In genomic region chr19:57192993-57193392, GRCh38 we compare ENCODE assay signal across 8 cellular contexts. TPM values are rescaled to one million over a fixed set of nuclear protein-coding genes. Genes with fewer than 3 reads are reported as not detected.
DNase-seq lines count a peak whose midpoint lies in the region; ATAC-seq and TF ChIP-seq lines count a peak whose summit lies in the region.
"Had no signal": no experiment of that assay in that cellular context is flagged by ENCODE, and none has a peak within 500 bp of the region (broad histone marks: within the 10 kb centered on the region; RNA-seq: fewer than 3 reads in every experiment).

No MANE protein-coding gene starts in this region.

- no peak for ATAC-seq in SK-N-SH treated with all-trans-retinoic acid at 6 μM for 48 hours

- CTCF ChIA-PET in SK-N-SH (lab: Yijun Ruan, JAX) = no interaction called here

- TF ChIP-seq CTCF in SK-N-SH (IDR thresholded peaks at IDR 0.05) = no peak
- TF ChIP-seq CTCF in dorsolateral prefrontal cortex (IDR thresholded peaks at IDR 0.05 in 54 of 56, conservative IDR thresholded peaks at IDR 0.05 in 2 of 56; ENCODE audit: low read depth in 1 of 56, partially characterized antibody in 56 of 56) = no peak
- TF ChIP-seq CTCF in smooth muscle cell (IDR thresholded peaks at IDR 0.05; ENCODE audit: borderline replicate concordance, insufficient read depth, poor library complexity, severe bottlenecking) = no peak

- H2AFZ ChIP-seq in SK-N-SH (ENCODE audit: low read depth) = no peak overlapping the region
- no peak overlapping the region for H2AFZ ChIP-seq in smooth muscle cell (ENCODE audit: low read depth)

- H3K79me2 ChIP-seq in SK-N-SH (ENCODE audit: insufficient read depth) = peaks cover 50% of the 10 kb centered on the region
- H3K79me2 ChIP-seq in smooth muscle cell (ENCODE audit: low read depth) = peaks cover 43% of the 10 kb centered on the region

- no peak for TF ChIP-seq RAD21 in SK-N-SH (IDR thresholded peaks at IDR 0.05; ENCODE audit: low read length)

- H3K27me3 ChIP-seq in SK-N-SH (ENCODE audit: insufficient read depth) = no peaks in the 10 kb centered on the region
- H3K27me3 ChIP-seq in dorsolateral prefrontal cortex = no peaks in the 10 kb centered on the region
- H3K27me3 ChIP-seq in smooth muscle cell (ENCODE audit: low read depth) = no peaks in the 10 kb centered on the region

- H3K4me1 ChIP-seq in SK-N-SH (ENCODE audit: control insufficient read depth in 1 of 2, insufficient read depth in 2 of 2, low read depth in 1 of 2, low read length in 1 of 2) (peaks cover 0 to 21% of the 10 kb centered on the region in 2 experiments; a peak in 1 of 4 replicates), smooth muscle cell (ENCODE audit: low read depth) (peaks cover 9% of the 10 kb centered on the region)

- H3K36me3 ChIP-seq in SK-N-SH (replicated peaks in 1 of 2; ENCODE audit: control insufficient read depth in 1 of 2, insufficient read depth in 2 of 2, low read length in 1 of 2) = peaks cover 44 to 46% of the 10 kb centered on the region in 2 experiments
- peaks cover 13% of the 10 kb centered on the region for H3K36me3 ChIP-seq in smooth muscle cell (ENCODE audit: low read depth)

- peak overlapping the region; percentile 85; the same call in 1 of the 2 replicates for H3K9ac ChIP-seq in SK-N-SH
- H3K9ac ChIP-seq in smooth muscle cell (ENCODE audit: low read depth) = no peak overlapping the region

- H3K27ac ChIP-seq in SK-N-SH (ENCODE audit: low read depth in 2 of 2, low read length in 1 of 2) = no peak overlapping the region
- no peak overlapping the region for H3K27ac ChIP-seq in dorsolateral prefrontal cortex
- no peak overlapping the region for H3K27ac ChIP-seq in smooth muscle cell (ENCODE audit: low read depth)
- H3K27ac ChIP-seq: 22Rv1 had no signal

- H3K9me3 ChIP-seq in SK-N-SH = 0 out of 2 replicates have a peak, but pooled peaks cover 4% of the 10 kb centered on the region
- no peaks in the 10 kb centered on the region for H3K9me3 ChIP-seq in smooth muscle cell (replicated peaks; ENCODE audit: low read depth)

- peak overlapping the region; percentile 82 to 96; a peak in 3 of 4 replicates for H3K4me3 ChIP-seq in SK-N-SH (ENCODE audit: low read depth in 2 of 2, low read length in 1 of 2)
- peak overlapping the region in 57 of 59 donors; percentile 1 to 100 (median 97) for H3K4me3 ChIP-seq in dorsolateral prefrontal cortex
- H3K4me3 ChIP-seq in smooth muscle cell = peak overlapping the region; percentile 97

- H3K4me2 ChIP-seq in SK-N-SH = peak overlapping the region; percentile 87
- H3K4me2 ChIP-seq in smooth muscle cell = peak overlapping the region; percentile 96

- peaks cover 4% of the 10 kb centered on the region for H3F3A ChIP-seq in SK-N-SH (replicated peaks; ENCODE audit: insufficient read depth)
- no peaks in the 10 kb centered on the region for H3F3A ChIP-seq in smooth muscle cell (ENCODE audit: low read depth)

- H4K20me1 ChIP-seq in SK-N-SH (ENCODE audit: insufficient read depth) (peaks cover 19% of the 10 kb centered on the region), smooth muscle cell (ENCODE audit: low read depth) (peaks cover 22% of the 10 kb centered on the region)

- WGBS in SK-N-SH (ENCODE audit: low lambda C conversion rate) = 89% methylated on average over 5 of the region's 5 CpGs
- WGBS in smooth muscle cell (ENCODE audit: low lambda C conversion rate) = 89% methylated on average over 5 of the region's 5 CpGs

- intact Hi-C loops in dorsolateral prefrontal cortex (cut with DNase I) = loop anchor here in 1 of 2 donors (5.0 to 10.0 kb wide), 2 partner anchors 49 to 92 kb away; partner anchors contain the start of genes ZNF460 and ZNF805

- TF ChIP-seq EP300 in SK-N-SH (IDR thresholded peaks at IDR 0.05; ENCODE audit: borderline replicate concordance in 1 of 2, low read depth in 1 of 2, low read length in 1 of 2) = no peak

- POLR2A ChIA-PET in SK-N-SH (lab: Yijun Ruan, JAX) = no interaction called here

- H3K9me2 ChIP-seq in SK-N-SH = no peaks in the 10 kb centered on the region

- no peak for DNase-seq in SK-N-SH
- no peak for DNase-seq in dorsolateral prefrontal cortex
- DNase-seq in smooth muscle cell (lab: John Stamatoyannopoulos, UW; ENCODE audit: unreplicated experiment) = no peak
- DNase-seq in NCI-H2171 (lab: John Stamatoyannopoulos, UW) = no peak
- no peak for DNase-seq in activated CD4-positive, alpha-beta T cell treated with anti-CD3 and anti-CD28 coated beads, Interleukin-2, amount 50 U/mL, for 1 hour

TF ChIP-seq in SK-N-SH, 30 proteins besides CTCF, POLR2A, EP300 and RAD21:
- no peak for TF ChIP-seq TEAD4 (IDR thresholded peaks at IDR 0.05; ENCODE audit: borderline replicate concordance, insufficient read depth)
- no peak for TF ChIP-seq RXRA (IDR thresholded peaks at IDR 0.05; ENCODE audit: borderline replicate concordance, low read depth)
- TF ChIP-seq MEF2A (IDR thresholded peaks at IDR 0.05; ENCODE audit: borderline replicate concordance, low read depth) = no peak
- TF ChIP-seq FOXM1 (IDR thresholded peaks at IDR 0.05; ENCODE audit: low read depth) = no peak
- no peak for TF ChIP-seq GABPA (IDR thresholded peaks at IDR 0.05; ENCODE audit: low read depth)

TF ChIP-seq in SK-N-SH treated with all-trans-retinoic acid at 6 μM for 48 hours, 23 proteins besides CTCF, POLR2A, EP300 and RAD21:
- TF ChIP-seq CSRNP3 (CRISPR knock-in tag; IDR thresholded peaks at IDR 0.05) (no peak), PPARA (CRISPR knock-in tag; IDR thresholded peaks at IDR 0.05; ENCODE audit: borderline replicate concordance) (no peak), ISL1 (CRISPR knock-in tag; IDR thresholded peaks at IDR 0.05) (no peak), SNAI2 (CRISPR knock-in tag; IDR thresholded peaks at IDR 0.05) (no peak), RARB (CRISPR knock-in tag; IDR thresholded peaks at IDR 0.05) (no peak), ESRRG (CRISPR knock-in tag; IDR thresholded peaks at IDR 0.05) (no peak), PATZ1 (CRISPR knock-in tag; IDR thresholded peaks at IDR 0.05; ENCODE audit: borderline replicate concordance) (no peak)
TF ChIP-seq in SK-N-SH treated with all-trans-retinoic acid at 6 μM for 48 hours: peak in this region for 0.

RNA-seq across cellular contexts. Expression of gene ZNF264, which starts 1.7 kb away (rescaled TPM):
- polyA plus RNA-seq in SK-N-SH (2012; rRNA removed) (8.6 and 8.8 TPM in 2 replicates), smooth muscle cell (3.5 and 6.8 TPM in 2 replicates)
- polyA plus RNA-seq in SK-N-SH (2012; cell fraction: cytosol; rRNA removed) = 4.0 and 5.1 TPM in 2 replicates
- polyA plus RNA-seq in SK-N-SH (2012; cell fraction: nucleus; rRNA removed) = 14.4 and 37.4 TPM in 2 replicates
- total RNA-seq in dorsolateral prefrontal cortex (10 to 100 TPM; 28.2 to 58.6 (median 43.9) TPM), smooth muscle cell (21.6 and 26.0 TPM in 2 replicates)

RNA-seq across cellular contexts. Expression of gene DUXA, which starts 25.7 kb away (rescaled TPM):
- not detected in 2 replicates for polyA plus RNA-seq in SK-N-SH (2012; rRNA removed)
- polyA plus RNA-seq in SK-N-SH (2012; cell fraction: cytosol; rRNA removed) = not detected in 2 replicates
- polyA plus RNA-seq in SK-N-SH (2012; cell fraction: nucleus; rRNA removed) = not detected in 2 replicates
- total RNA-seq in dorsolateral prefrontal cortex = under 1 TPM in 1 of 120 experiments, not detected in 119; 0.69 TPM
- total RNA-seq in smooth muscle cell = not detected in 2 replicates
- polyA plus RNA-seq in smooth muscle cell = not detected in 2 replicates
- total RNA-seq: SK-MEL-5 had no signal

RNA-seq across cellular contexts. Expression of gene AURKC, which starts 37.8 kb away (rescaled TPM):
- 1.2 and 1.5 TPM in 2 replicates for polyA plus RNA-seq in SK-N-SH (2012; rRNA removed)
- polyA plus RNA-seq in SK-N-SH (2012; cell fraction: cytosol; rRNA removed) = 0.85 and 1.2 TPM in 2 replicates
- 1.8 and 3.2 TPM in 2 replicates for polyA plus RNA-seq in SK-N-SH (2012; cell fraction: nucleus; rRNA removed)
- 1 to 10 TPM in 115 of 120 experiments, under 1 TPM in 5; 0.42 to 6.5 (median 2.6) TPM for total RNA-seq in dorsolateral prefrontal cortex
- 1.7 and 2.8 TPM in 2 replicates for total RNA-seq in smooth muscle cell
- polyA plus RNA-seq in smooth muscle cell = 0.27 and 2.2 TPM in 2 replicates
- total RNA-seq: SK-MEL-5 had no signal

RNA-seq across cellular contexts. Expression of gene ZNF805, which starts 47.4 kb away (rescaled TPM):
- polyA plus RNA-seq in SK-N-SH (2012; rRNA removed) (1.5 and 2.5 TPM in 2 replicates), smooth muscle cell (3.4 and 5.6 TPM in 2 replicates)
- 1.4 TPM in 2 replicates for polyA plus RNA-seq in SK-N-SH (2012; cell fraction: cytosol; rRNA removed)
- polyA plus RNA-seq in SK-N-SH (2012; cell fraction: nucleus; rRNA removed) = 3.4 and 3.6 TPM in 2 replicates
- total RNA-seq in dorsolateral prefrontal cortex (10 to 100 TPM; 13.8 to 22.6 (median 17.4) TPM), smooth muscle cell (28.9 and 33.4 TPM in 2 replicates)

RNA-seq across cellular contexts. Expression of gene ZIM3, which starts 48.0 kb away (rescaled TPM):
- polyA plus RNA-seq in SK-N-SH (2012; rRNA removed) (not detected in 2 replicates), smooth muscle cell (not detected in 2 replicates)
- not detected in 2 replicates for polyA plus RNA-seq in SK-N-SH (2012; cell fraction: cytosol; rRNA removed)
- polyA plus RNA-seq in SK-N-SH (2012; cell fraction: nucleus; rRNA removed) = not detected in 2 replicates
- total RNA-seq in dorsolateral prefrontal cortex (not detected), smooth muscle cell (not detected in 2 replicates)
- total RNA-seq: SK-MEL-5 had no signal
